8 cellular contexts compared by ENCODE assay signal in genomic region chr2:197261808-197262226, GRCh38. TPM values are rescaled to one million over a fixed set of nuclear protein-coding genes. Genes with fewer than 3 reads are reported as not detected.
DNase-seq lines count a peak whose midpoint lies in the region; ATAC-seq and TF ChIP-seq lines count a peak whose summit lies in the region.

No MANE protein-coding gene starts in this region.

- H3K4me2 ChIP-seq in mammary epithelial cell (ENCODE audit: insufficient read depth, low read depth, low read length): no peak overlapping the region

- H3K4me1 ChIP-seq in mammary epithelial cell (ENCODE audit: insufficient read depth, low read length): no peaks in the 10 kb centered on the region

- DNase-seq in NAMALWA (ENCODE audit: low spot score): peak; percentile 61
- peak; percentile 57 for DNase-seq in iris pigment epithelial cell (ENCODE audit: low read depth)
- no peak for DNase-seq in OCI-M2 (lab: John Stamatoyannopoulos, UW; ENCODE audit: unreplicated experiment)
- DNase-seq in middle frontal gyrus (ENCODE audit: extremely low spot score, low spot score): no peak
- DNase-seq in UCSD-AML1 (lab: John Stamatoyannopoulos, UW; ENCODE audit: unreplicated experiment): no peak
- no peak for DNase-seq in mammary epithelial cell

- no peak overlapping the region for H3K4me3 ChIP-seq in mammary epithelial cell (replicated peaks in 1 of 3; ENCODE audit: insufficient read depth in 1 of 3, low read depth in 2 of 3, low read length in 3 of 3)

- H3K9ac ChIP-seq in mammary epithelial cell (ENCODE audit: insufficient read depth, low read length): no peak overlapping the region

- H2AFZ ChIP-seq in mammary epithelial cell (ENCODE audit: low read depth, low read length): no peak overlapping the region

- WGBS in mammary epithelial cell (ENCODE audit: low coverage, missing lambda C conversion rate): 79% methylated on average over 5 of the region's 6 CpGs

- CTCF ChIA-PET in mammary epithelial cell (lab: Charles Lee; ENCODE audit: low non-redundant PET): no interaction called here

- no TSS peak for BruUV-seq in mammary epithelial cell (replicated peaks; lab: Mats Ljungman, UMichigan)

- no peaks in the 10 kb centered on the region for H3K36me3 ChIP-seq in mammary epithelial cell (ENCODE audit: insufficient read depth, low read length)

- ATAC-seq in GM18502 (IDR thresholded peaks at IDR 0.05; ENCODE audit: poor library complexity, unreplicated experiment): peak; percentile 67
- ATAC-seq in GM21619 (IDR thresholded peaks at IDR 0.05; ENCODE audit: unreplicated experiment): peak; percentile 60

- dilution Hi-C loops in mammary epithelial cell (cut with HindIII; ENCODE audit: low sequenced_read_pairs): no loop called here

- H3K27ac ChIP-seq in mammary epithelial cell (ENCODE audit: insufficient read depth, low read depth, low read length): no peak overlapping the region

- TF ChIP-seq CTCF in mammary epithelial cell (conservative IDR thresholded peaks at IDR 0.05 in 1 of 2, IDR thresholded peaks at IDR 0.05 in 1 of 2; ENCODE audit: extremely low read depth in 1 of 2, insufficient read depth in 1 of 2, low read depth in 1 of 2, low read length in 2 of 2): no peak

- in situ Hi-C loops in mammary epithelial cell (cut with MboI; ENCODE audit: low sequenced_read_pairs in 2 of 2): no loop called here

- no peaks in the 10 kb centered on the region for H3K79me2 ChIP-seq in mammary epithelial cell (ENCODE audit: insufficient read depth, low read length)

- H4K20me1 ChIP-seq in mammary epithelial cell (ENCODE audit: insufficient read depth, low read length): no peaks in the 10 kb centered on the region

- intact Hi-C loops in mammary epithelial cell (cut with micrococcal nuclease): no loop called here

- H3K9me3 ChIP-seq in mammary epithelial cell (replicated peaks; ENCODE audit: insufficient read depth, low read length): no peaks in the 10 kb centered on the region

- H3K27me3 ChIP-seq in mammary epithelial cell (ENCODE audit: insufficient read depth, low read length): no peaks in the 10 kb centered on the region

RNA-seq across cellular contexts. Expression of gene ANKRD44, which starts 48.8 kb away (rescaled TPM):
- 10 to 100 TPM in 1 of 2 donors, 1 to 10 TPM in 1; 4.0 to 10.2 TPM for total RNA-seq in mammary epithelial cell
- 2.5 TPM for polyA plus RNA-seq in mammary epithelial cell
- polyA minus RNA-seq in mammary epithelial cell: 0.88 TPM

Comparison
In these comparisons a context has a peak if more than half of its experiments do, and no peak if none do; other contexts are left out.
1. DNase-seq: peak in NAMALWA (single experiment) and iris pigment epithelial cell (single experiment); none in OCI-M2 (single experiment), middle frontal gyrus (single experiment), UCSD-AML1 (single experiment) and mammary epithelial cell (single experiment).